1 cellular context compared by ENCODE assay signal in the genomic region with DNA sequence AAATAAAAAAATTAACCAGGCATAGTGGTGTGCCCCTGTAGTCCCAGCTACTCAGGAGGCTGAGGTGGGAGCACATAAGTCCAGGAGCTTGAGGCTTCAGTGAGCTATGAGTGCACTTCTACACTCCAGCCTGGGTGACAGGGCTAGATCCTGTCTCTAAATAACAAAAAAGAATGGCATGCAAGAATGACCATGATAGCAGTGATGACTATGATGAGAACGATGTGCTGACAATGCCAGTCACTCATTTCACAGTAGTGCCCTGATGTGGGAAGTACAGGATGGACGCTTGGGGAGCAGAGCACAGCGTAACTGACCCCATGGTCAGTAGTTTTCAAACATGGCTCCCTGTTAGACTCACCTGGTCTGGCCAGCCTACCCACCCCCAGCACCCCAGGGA.
TF ChIP-seq lines count a peak whose summit lies in the region.

No MANE protein-coding gene starts in this region.

TF ChIP-seq in GM23338, 12 proteins besides CTCF, POLR2A, EP300 and RAD21 (continued from another document):
- TF ChIP-seq, protein P1, sequence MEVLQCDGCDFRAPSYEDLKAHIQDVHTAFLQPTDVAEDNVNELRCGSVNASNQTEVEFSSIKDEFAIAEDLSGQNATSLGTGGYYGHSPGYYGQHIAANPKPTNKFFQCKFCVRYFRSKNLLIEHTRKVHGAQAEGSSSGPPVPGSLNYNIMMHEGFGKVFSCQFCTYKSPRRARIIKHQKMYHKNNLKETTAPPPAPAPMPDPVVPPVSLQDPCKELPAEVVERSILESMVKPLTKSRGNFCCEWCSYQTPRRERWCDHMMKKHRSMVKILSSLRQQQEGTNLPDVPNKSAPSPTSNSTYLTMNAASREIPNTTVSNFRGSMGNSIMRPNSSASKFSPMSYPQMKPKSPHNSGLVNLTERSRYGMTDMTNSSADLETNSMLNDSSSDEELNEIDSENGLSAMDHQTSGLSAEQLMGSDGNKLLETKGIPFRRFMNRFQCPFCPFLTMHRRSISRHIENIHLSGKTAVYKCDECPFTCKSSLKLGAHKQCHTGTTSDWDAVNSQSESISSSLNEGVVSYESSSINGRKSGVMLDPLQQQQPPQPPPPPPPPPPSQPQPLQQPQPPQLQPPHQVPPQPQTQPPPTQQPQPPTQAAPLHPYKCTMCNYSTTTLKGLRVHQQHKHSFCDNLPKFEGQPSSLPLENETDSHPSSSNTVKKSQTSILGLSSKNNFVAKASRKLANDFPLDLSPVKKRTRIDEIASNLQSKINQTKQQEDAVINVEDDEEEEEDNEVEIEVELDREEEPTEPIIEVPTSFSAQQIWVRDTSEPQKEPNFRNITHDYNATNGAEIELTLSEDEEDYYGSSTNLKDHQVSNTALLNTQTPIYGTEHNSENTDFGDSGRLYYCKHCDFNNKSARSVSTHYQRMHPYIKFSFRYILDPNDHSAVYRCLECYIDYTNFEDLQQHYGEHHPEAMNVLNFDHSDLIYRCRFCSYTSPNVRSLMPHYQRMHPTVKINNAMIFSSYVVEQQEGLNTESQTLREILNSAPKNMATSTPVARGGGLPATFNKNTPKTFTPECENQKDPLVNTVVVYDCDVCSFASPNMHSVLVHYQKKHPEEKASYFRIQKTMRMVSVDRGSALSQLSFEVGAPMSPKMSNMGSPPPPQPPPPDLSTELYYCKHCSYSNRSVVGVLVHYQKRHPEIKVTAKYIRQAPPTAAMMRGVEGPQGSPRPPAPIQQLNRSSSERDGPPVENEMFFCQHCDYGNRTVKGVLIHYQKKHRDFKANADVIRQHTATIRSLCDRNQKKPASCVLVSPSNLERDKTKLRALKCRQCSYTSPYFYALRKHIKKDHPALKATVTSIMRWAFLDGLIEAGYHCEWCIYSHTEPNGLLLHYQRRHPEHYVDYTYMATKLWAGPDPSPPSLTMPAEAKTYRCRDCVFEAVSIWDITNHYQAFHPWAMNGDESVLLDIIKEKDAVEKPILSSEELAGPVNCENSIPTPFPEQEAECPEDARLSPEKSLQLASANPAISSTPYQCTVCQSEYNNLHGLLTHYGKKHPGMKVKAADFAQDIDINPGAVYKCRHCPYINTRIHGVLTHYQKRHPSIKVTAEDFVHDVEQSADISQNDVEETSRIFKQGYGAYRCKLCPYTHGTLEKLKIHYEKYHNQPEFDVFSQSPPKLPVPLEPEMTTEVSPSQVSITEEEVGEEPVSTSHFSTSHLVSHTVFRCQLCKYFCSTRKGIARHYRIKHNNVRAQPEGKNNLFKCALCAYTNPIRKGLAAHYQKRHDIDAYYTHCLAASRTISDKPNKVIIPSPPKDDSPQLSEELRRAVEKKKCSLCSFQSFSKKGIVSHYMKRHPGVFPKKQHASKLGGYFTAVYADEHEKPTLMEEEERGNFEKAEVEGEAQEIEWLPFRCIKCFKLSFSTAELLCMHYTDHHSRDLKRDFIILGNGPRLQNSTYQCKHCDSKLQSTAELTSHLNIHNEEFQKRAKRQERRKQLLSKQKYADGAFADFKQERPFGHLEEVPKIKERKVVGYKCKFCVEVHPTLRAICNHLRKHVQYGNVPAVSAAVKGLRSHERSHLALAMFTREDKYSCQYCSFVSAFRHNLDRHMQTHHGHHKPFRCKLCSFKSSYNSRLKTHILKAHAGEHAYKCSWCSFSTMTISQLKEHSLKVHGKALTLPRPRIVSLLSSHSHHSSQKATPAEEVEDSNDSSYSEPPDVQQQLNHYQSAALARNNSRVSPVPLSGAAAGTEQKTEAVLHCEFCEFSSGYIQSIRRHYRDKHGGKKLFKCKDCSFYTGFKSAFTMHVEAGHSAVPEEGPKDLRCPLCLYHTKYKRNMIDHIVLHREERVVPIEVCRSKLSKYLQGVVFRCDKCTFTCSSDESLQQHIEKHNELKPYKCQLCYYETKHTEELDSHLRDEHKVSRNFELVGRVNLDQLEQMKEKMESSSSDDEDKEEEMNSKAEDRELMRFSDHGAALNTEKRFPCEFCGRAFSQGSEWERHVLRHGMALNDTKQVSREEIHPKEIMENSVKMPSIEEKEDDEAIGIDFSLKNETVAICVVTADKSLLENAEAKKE (CRISPR knock-in tag; IDR thresholded peaks at IDR 0.05): no peak
- TF ChIP-seq ZNF331 (CRISPR knock-in tag; IDR thresholded peaks at IDR 0.05; ENCODE audit: low read depth) (no peak), JUNB (IDR thresholded peaks at IDR 0.05; ENCODE audit: unreplicated experiment) (no peak), POLR2AphosphoS5 (IDR thresholded peaks at IDR 0.05; ENCODE audit: low read depth) (no peak), EZH2 (IDR thresholded peaks at IDR 0.05; ENCODE audit: low read depth, unreplicated experiment) (no peak), NANOG (IDR thresholded peaks at IDR 0.05; ENCODE audit: borderline replicate concordance) (no peak), CREB1 (CRISPR knock-in tag; IDR thresholded peaks at IDR 0.05; ENCODE audit: low read depth) (no peak)
